ENCODE assay signal across 12 cellular contexts in the genomic region with DNA sequence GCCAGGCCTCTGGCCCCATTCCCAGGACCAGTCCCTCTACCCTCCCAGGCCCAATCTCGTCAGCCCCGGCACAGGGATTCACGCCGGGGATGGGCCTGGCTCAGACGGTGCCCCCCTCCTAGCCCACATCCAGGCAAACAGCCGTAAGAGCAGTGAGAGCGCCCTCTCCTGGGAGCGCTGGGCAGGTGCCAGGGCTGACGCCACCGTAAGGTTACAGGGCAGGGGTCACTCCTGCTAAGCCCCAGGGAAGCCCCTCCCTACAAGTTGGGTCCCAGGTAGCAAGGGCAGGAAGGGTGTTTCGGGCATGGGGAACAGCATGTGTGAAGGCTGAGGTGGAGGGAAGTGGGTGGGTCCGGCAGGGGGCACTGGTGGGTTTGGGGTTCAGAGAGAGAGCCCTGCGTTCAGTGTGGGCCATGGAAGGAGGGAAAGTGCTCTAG. TPM values are rescaled to one million over a fixed set of nuclear protein-coding genes. Genes with fewer than 3 reads are reported as not detected.
DNase-seq lines count a peak whose midpoint lies in the region; ATAC-seq and TF ChIP-seq lines count a peak whose summit lies in the region.
"Had no signal": no experiment of that assay in that cellular context is flagged by ENCODE, and none has a peak within 500 bp of the region (broad histone marks: within the 10 kb centered on the region; RNA-seq: fewer than 3 reads in every experiment).

No MANE protein-coding gene starts in this region.

- no peaks in the 10 kb centered on the region for H3K36me3 Mint-ChIP-seq in MCF 10A (ENCODE audit: insufficient read depth, unreplicated experiment)

- intact Hi-C loops in MCF 10A (cut with micrococcal nuclease) = no loop called here
- intact Hi-C loops in mammary epithelial cell (cut with micrococcal nuclease) = no loop called here
- intact Hi-C loops in Panc1 (cut with micrococcal nuclease; ENCODE audit: unreplicated experiment) = no loop called here
- intact Hi-C loops in upper lobe of right lung (cut with DNase I) = no loop called here

- CTCF ChIA-PET in MCF 10A (lab: Yijun Ruan, JAX) (interaction anchor here (2.2 to 4.7 kb wide), 2 partner anchors 9 to 14 kb away, joined by 8 to 22 read pairs; no protein-coding TSS in a partner anchor), mammary epithelial cell (lab: Charles Lee; ENCODE audit: low non-redundant PET) (no interaction called here), Panc1 (lab: Charles Lee) (interaction anchor here (0.6 to 0.7 kb wide), 2 partner anchors 8 to 631 kb away, joined by 3 to 6 read pairs; no protein-coding TSS in a partner anchor)

- dilution Hi-C loops in mammary epithelial cell (cut with HindIII; ENCODE audit: low sequenced_read_pairs) = loop anchor here (25.0 kb wide), 1 partner anchor 294 kb away; no protein-coding TSS in a partner anchor

- H3K27ac Mint-ChIP-seq in MCF 10A (ENCODE audit: low read depth, unreplicated experiment) = no peak overlapping the region

- H4K20me1 ChIP-seq in mammary epithelial cell (ENCODE audit: insufficient read depth, low read length) = no peaks in the 10 kb centered on the region

- no peak overlapping the region for H3K27ac ChIP-seq in mammary epithelial cell (ENCODE audit: insufficient read depth, low read depth, low read length)
- H3K27ac ChIP-seq in Panc1 (ENCODE audit: low read length) = no peak overlapping the region
- no peak overlapping the region for H3K27ac ChIP-seq in upper lobe of right lung
- H3K27ac ChIP-seq: gastrocnemius medialis, skin epidermis had no signal

- H3K36me3 ChIP-seq in mammary epithelial cell (ENCODE audit: insufficient read depth, low read length) (no peaks in the 10 kb centered on the region), Panc1 (ENCODE audit: control insufficient read depth, insufficient read depth, low read length) (no peaks in the 10 kb centered on the region), upper lobe of right lung (no peaks in the 10 kb centered on the region)
- H3K36me3 ChIP-seq: gastrocnemius medialis had no signal

- WGBS in mammary epithelial cell (ENCODE audit: low coverage, missing lambda C conversion rate) = 87% methylated on average over 13 of the region's 13 CpGs

- TF ChIP-seq CTCF in MCF 10A (IDR thresholded peaks at IDR 0.05; ENCODE audit: unreplicated experiment) (peak; percentile 24), mammary epithelial cell (conservative IDR thresholded peaks at IDR 0.05 in 1 of 2, IDR thresholded peaks at IDR 0.05 in 1 of 2; ENCODE audit: extremely low read depth in 1 of 2, insufficient read depth in 1 of 2, low read depth in 1 of 2, low read length in 2 of 2) (no peak), Panc1 (IDR thresholded peaks at IDR 0.05) (peak; percentile 78), fibroblast of villous mesenchyme (IDR thresholded peaks at IDR 0.05; ENCODE audit: insufficient read depth, low read depth, low read length) (peak; percentile 23), upper lobe of right lung (IDR thresholded peaks at IDR 0.05) (peak; percentile 15)

- H3K4me2 ChIP-seq in mammary epithelial cell (ENCODE audit: insufficient read depth, low read depth, low read length) = no peak overlapping the region

- no peak overlapping the region for H2AFZ ChIP-seq in mammary epithelial cell (ENCODE audit: low read depth, low read length)

- BruUV-seq in MCF 10A (replicated peaks; lab: Mats Ljungman, UMichigan) (no TSS peak), mammary epithelial cell (replicated peaks; lab: Mats Ljungman, UMichigan) (no TSS peak), Panc1 (replicated peaks; lab: Mats Ljungman, UMichigan) (no TSS peak)

- H3K9ac ChIP-seq in mammary epithelial cell (ENCODE audit: insufficient read depth, low read length) = no peak overlapping the region

- no peaks in the 10 kb centered on the region for H3K9me3 Mint-ChIP-seq in MCF 10A (ENCODE audit: unreplicated experiment)

- H3K27me3 ChIP-seq in mammary epithelial cell (ENCODE audit: insufficient read depth, low read length) (no peaks in the 10 kb centered on the region), Panc1 (ENCODE audit: control insufficient read depth, insufficient read depth, low read length) (no peaks in the 10 kb centered on the region), upper lobe of right lung (no peaks in the 10 kb centered on the region)
- H3K27me3 ChIP-seq: gastrocnemius medialis had no signal

- in situ Hi-C loops in mammary epithelial cell (cut with MboI; ENCODE audit: low sequenced_read_pairs in 2 of 2) = no loop called here
- in situ Hi-C loops in Panc1 (cut with HindIII; ENCODE audit: low pct_unique_long_range_greater_than_20kb, low sequenced_read_pairs) = no loop called here

- ATAC-seq in Panc1 = no peak
- ATAC-seq in upper lobe of right lung = no peak
- ATAC-seq in HG03139 (IDR thresholded peaks at IDR 0.05; ENCODE audit: unreplicated experiment) = no peak
- ATAC-seq: gastrocnemius medialis had no signal

- no peaks in the 10 kb centered on the region for H3K4me1 ChIP-seq in mammary epithelial cell (ENCODE audit: insufficient read depth, low read length)
- H3K4me1 ChIP-seq in Panc1 (ENCODE audit: control insufficient read depth, insufficient read depth, low read length) = no peaks in the 10 kb centered on the region
- H3K4me1 ChIP-seq in upper lobe of right lung = peaks cover 14% of the 10 kb centered on the region

- H3K27me3 Mint-ChIP-seq in MCF 10A (ENCODE audit: insufficient read depth, unreplicated experiment) = no peaks in the 10 kb centered on the region

- peaks cover 5% of the 10 kb centered on the region for H3K4me1 Mint-ChIP-seq in MCF 10A (ENCODE audit: insufficient read depth, unreplicated experiment)

- no peak for DNase-seq in MCF 10A (ENCODE audit: unreplicated experiment)
- no peak for DNase-seq in mammary epithelial cell
- DNase-seq in Panc1 (ENCODE audit: low read depth, low spot score) = no peak
- no peak for DNase-seq in fibroblast of villous mesenchyme (ENCODE audit: low read depth)
- no peak for DNase-seq in upper lobe of right lung
- no peak for DNase-seq in inferior parietal cortex (ENCODE audit: extremely low spot score)
- no peak for DNase-seq in SIG-M5 treated with dmso at 0.1 percent for 504 hours (lab: John Stamatoyannopoulos, UW; ENCODE audit: unreplicated experiment)
- DNase-seq: activated T-cell treated with anti-CD3 and anti-CD28 coated beads, Interleukin-2, amount 50 U/mL, for 1 hour; gastrocnemius medialis; MV-4-11 had no signal

- POLR2A ChIA-PET in MCF 10A (lab: Yijun Ruan, JAX) = no interaction called here
- POLR2A ChIA-PET in Panc1 (lab: Charles Lee) = no interaction called here

- no peaks in the 10 kb centered on the region for H3K79me2 ChIP-seq in mammary epithelial cell (ENCODE audit: insufficient read depth, low read length)

- H3K4me3 ChIP-seq in mammary epithelial cell (replicated peaks in 1 of 3; ENCODE audit: insufficient read depth in 1 of 3, low read depth in 2 of 3, low read length in 3 of 3) = no peak overlapping the region
- H3K4me3 ChIP-seq in Panc1 (ENCODE audit: low read depth in 2 of 2, low read length in 2 of 2) = no peak overlapping the region
- H3K4me3 ChIP-seq in fibroblast of villous mesenchyme (ENCODE audit: low read depth, low read length) = no peak overlapping the region
- H3K4me3 ChIP-seq in upper lobe of right lung = no peak overlapping the region
- H3K4me3 ChIP-seq: gastrocnemius medialis, skin epidermis had no signal

- H3K4me3 Mint-ChIP-seq in MCF 10A (ENCODE audit: unreplicated experiment) = no peak overlapping the region

- H3K9me3 ChIP-seq in mammary epithelial cell (replicated peaks; ENCODE audit: insufficient read depth, low read length) (no peaks in the 10 kb centered on the region), Panc1 (ENCODE audit: control insufficient read depth, insufficient read depth, low read depth, low read length) (no peaks in the 10 kb centered on the region), upper lobe of right lung (no peaks in the 10 kb centered on the region)
- H3K9me3 ChIP-seq: gastrocnemius medialis had no signal

RNA-seq across cellular contexts. Expression of gene PPARA, which starts 19.2 kb away (rescaled TPM):
- 8.0 and 10.1 TPM in 2 replicates for total RNA-seq in MCF 10A (2022)
- total RNA-seq in mammary epithelial cell = 10 to 100 TPM; 10.3 to 15.5 TPM
- 7.4 TPM for polyA plus RNA-seq in mammary epithelial cell
- polyA minus RNA-seq in mammary epithelial cell = 46.3 TPM
- total RNA-seq in Panc1 (2021; ENCODE audit: unreplicated experiment) = 10.7 TPM
- 9.2 TPM for polyA plus RNA-seq in Panc1 (2012; ENCODE audit: insufficient read length)
- total RNA-seq in fibroblast of villous mesenchyme = 14.2 and 15.5 TPM in 2 replicates
- total RNA-seq in upper lobe of right lung = 18.4 TPM

Comparison
In these comparisons a context has a peak if more than half of its experiments do, and no peak if none do; other contexts are left out.
1. CTCF ChIP-seq: peak in MCF 10A (single experiment), Panc1 (single experiment), fibroblast of villous mesenchyme (single experiment) and upper lobe of right lung (single experiment); none in mammary epithelial cell (0 of 2).